Comparison of ENCODE assay signal across 11 cellular contexts in the genomic region with DNA sequence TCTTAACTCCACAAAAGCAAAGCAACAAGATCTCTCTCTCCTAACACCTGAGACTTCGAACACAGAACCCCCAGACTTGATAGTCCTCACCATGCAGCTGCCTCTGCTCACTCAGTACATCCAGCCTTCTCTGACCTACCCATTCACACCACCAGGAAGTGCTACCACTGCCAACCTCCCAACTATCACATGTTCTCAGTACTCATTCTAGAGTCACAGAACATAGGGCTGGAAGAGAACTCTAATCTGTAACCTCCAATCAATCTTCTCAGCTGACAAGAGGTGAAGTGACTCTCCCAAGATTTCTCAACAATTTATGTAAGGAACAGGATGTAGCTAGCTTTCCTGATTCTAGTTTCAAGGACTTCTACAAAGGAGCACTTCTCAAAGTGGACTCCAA. TPM values are rescaled to one million over a fixed set of nuclear protein-coding genes. Genes with fewer than 3 reads are reported as not detected.
DNase-seq lines count a peak whose midpoint lies in the region; ATAC-seq, FAIRE-seq and TF ChIP-seq lines count a peak whose summit lies in the region.
"Had no signal": no experiment of that assay in that cellular context is flagged by ENCODE, and none has a peak within 500 bp of the region (broad histone marks: within the 10 kb centered on the region; RNA-seq: fewer than 3 reads in every experiment).

No MANE protein-coding gene starts in this region.

- H3K9me2 ChIP-seq in GM23338 (ENCODE audit: insufficient read depth): no peaks in the 10 kb centered on the region

- H3K27me3 Mint-ChIP-seq in GM23338 (ENCODE audit: insufficient read depth, low read depth, poor library complexity): peaks cover 4% of the 10 kb centered on the region
- no peaks in the 10 kb centered on the region for H3K27me3 Mint-ChIP-seq in activated CD8-positive, alpha-beta T cell treated with anti-CD3 and anti-CD28 coated beads, Interleukin-2, amount 10 ng/mL, durations not matched to agents 7 days and 5 days (ENCODE audit: low read depth)

- H3K9me3 ChIP-seq in AG04450 (ENCODE audit: control insufficient read depth, insufficient read depth, low read length): peaks cover 4% of the 10 kb centered on the region

- TF ChIP-seq CTCF in AG04450 (IDR thresholded peaks at IDR 0.05; ENCODE audit: low read depth, low read length): peak; percentile 15; the same call in 1 of the 2 replicates
- no peak for TF ChIP-seq CTCF in GM23338 (conservative IDR thresholded peaks at IDR 0.05; ENCODE audit: low read depth in 2 of 2)
- TF ChIP-seq CTCF in foreskin keratinocyte (conservative IDR thresholded peaks at IDR 0.05): peak; percentile 38
- no peak for TF ChIP-seq CTCF in GM13976 (IDR thresholded peaks at IDR 0.05; ENCODE audit: borderline replicate concordance, control extremely low read depth, extremely low read depth, insufficient read depth, missing control alignments)

- H2AFZ ChIP-seq in GM23338: no peak overlapping the region

- no peaks in the 10 kb centered on the region for H3F3A ChIP-seq in GM23338 (replicated peaks; ENCODE audit: low read depth)

- in situ Hi-C loops in GM13976 (cut with MboI; ENCODE audit: low sequenced_read_pairs, unreplicated experiment): no loop called here

- H3K27ac Mint-ChIP-seq in GM23338: no peak overlapping the region
- H3K27ac Mint-ChIP-seq in activated CD8-positive, alpha-beta T cell treated with anti-CD3 and anti-CD28 coated beads, Interleukin-2, amount 10 ng/mL, durations not matched to agents 7 days and 5 days: peak overlapping the region; percentile 7

- H3K27ac ChIP-seq in AG04450 (ENCODE audit: low read depth, low read length) (no peak overlapping the region), GM23338 (ENCODE audit: low read depth) (no peak overlapping the region), foreskin keratinocyte (no peak overlapping the region)
- H3K27ac ChIP-seq: sigmoid colon had no signal

- H3K4me2 ChIP-seq in GM23338: 0 out of 2 replicates have a peak overlapping the region, but pooled peaks have one; percentile 20

- H3K36me3 Mint-ChIP-seq in GM23338 (ENCODE audit: low read depth): peaks cover 35% of the 10 kb centered on the region
- peaks cover 67% of the 10 kb centered on the region for H3K36me3 Mint-ChIP-seq in activated CD8-positive, alpha-beta T cell treated with anti-CD3 and anti-CD28 coated beads, Interleukin-2, amount 10 ng/mL, durations not matched to agents 7 days and 5 days (ENCODE audit: low read depth)

- H3K36me3 ChIP-seq in GM23338 (ENCODE audit: insufficient read depth): peaks cover 21% of the 10 kb centered on the region

- H3K4me3 Mint-ChIP-seq in GM23338: no peak overlapping the region
- H3K4me3 Mint-ChIP-seq in activated CD8-positive, alpha-beta T cell treated with anti-CD3 and anti-CD28 coated beads, Interleukin-2, amount 10 ng/mL, durations not matched to agents 7 days and 5 days: no peak overlapping the region

- no peak for ATAC-seq in GM23338
- no peak for ATAC-seq in activated CD8-positive, alpha-beta T cell treated with anti-CD3 and anti-CD28 coated beads, Interleukin-2, amount 10 ng/mL, durations not matched to agents 7 days and 5 days
- peak; percentile 56 for ATAC-seq in foreskin keratinocyte
- ATAC-seq in GM18519 (IDR thresholded peaks at IDR 0.05; ENCODE audit: low FRiP score, unreplicated experiment): no peak

- peaks cover 49% of the 10 kb centered on the region for H4K20me1 ChIP-seq in GM23338 (replicated peaks; ENCODE audit: insufficient read depth)

- POLR2A ChIA-PET in AG04450 (lab: Yijun Ruan, JAX): no interaction called here
- POLR2A ChIA-PET in activated CD8-positive, alpha-beta T cell treated with anti-CD3 and anti-CD28 coated beads, Interleukin-2, amount 10 ng/mL, durations not matched to agents 7 days and 5 days (lab: Charles Lee): no interaction called here

- H3K27me3 ChIP-seq in AG04450 (ENCODE audit: control insufficient read depth, insufficient read depth, low read length): no peaks in the 10 kb centered on the region
- no peaks in the 10 kb centered on the region for H3K27me3 ChIP-seq in GM23338 (ENCODE audit: insufficient read depth)
- no peaks in the 10 kb centered on the region for H3K27me3 ChIP-seq in foreskin keratinocyte
- H3K27me3 ChIP-seq: sigmoid colon had no signal

- peaks cover 14% of the 10 kb centered on the region for H3K4me1 Mint-ChIP-seq in GM23338
- H3K4me1 Mint-ChIP-seq in activated CD8-positive, alpha-beta T cell treated with anti-CD3 and anti-CD28 coated beads, Interleukin-2, amount 10 ng/mL, durations not matched to agents 7 days and 5 days (ENCODE audit: low read depth): peaks cover 59% of the 10 kb centered on the region

- peaks cover 7% of the 10 kb centered on the region for H3K4me1 ChIP-seq in GM23338 (ENCODE audit: insufficient read depth)
- H3K4me1 ChIP-seq in foreskin keratinocyte: peaks cover 5% of the 10 kb centered on the region

- H3K4me3 ChIP-seq in AG04450 (ENCODE audit: low read depth, low read length) (no peak overlapping the region), GM23338 (no peak overlapping the region)
- H3K4me3 ChIP-seq: sigmoid colon had no signal

- CTCF ChIA-PET in AG04450 (lab: Charles Lee): no interaction called here
- CTCF ChIA-PET in activated CD8-positive, alpha-beta T cell treated with anti-CD3 and anti-CD28 coated beads, Interleukin-2, amount 10 ng/mL, durations not matched to agents 7 days and 5 days (lab: Charles Lee): interaction anchor here (1.2 kb wide), 1 partner anchor 79 kb away, joined by 6 read pairs; no protein-coding TSS in a partner anchor

- no peaks in the 10 kb centered on the region; the same call in 2 of the 3 replicates for H3K9me3 Mint-ChIP-seq in GM23338
- H3K9me3 Mint-ChIP-seq in activated CD8-positive, alpha-beta T cell treated with anti-CD3 and anti-CD28 coated beads, Interleukin-2, amount 10 ng/mL, durations not matched to agents 7 days and 5 days (ENCODE audit: insufficient read depth): peaks cover 18% of the 10 kb centered on the region

- peaks cover 68% of the 10 kb centered on the region for H3K79me2 ChIP-seq in GM23338 (replicated peaks; ENCODE audit: insufficient read depth)

- FAIRE-seq in urothelium cell line (lab: Jason Lieb, UNC): no peak

- DNase-seq in AG04450 (ENCODE audit: low read depth, low spot score) (no peak), GM23338 (ENCODE audit: low spot score) (no peak), foreskin keratinocyte (peak; percentile 33 to 69), urothelium cell line (ENCODE audit: low spot score) (no peak), GM13976 (ENCODE audit: low spot score) (no peak)
- no peak for DNase-seq in activated CD8-positive, alpha-beta T cell treated with anti-CD3 and anti-CD28 coated beads, Interleukin-2, amount 10 ng/mL, durations not matched to agents 7 days and 5 days
- DNase-seq in stimulated activated CD4-positive, alpha-beta T cell treated with anti-CD3 and anti-CD28 coated beads, Interleukin-4, amount 100 ng/mL, for 24 hours: no peak
- DNase-seq: NCI-H1048, sigmoid colon had no signal

RNA-seq across cellular contexts. Expression of a gene that starts 3.8 kb away (rescaled TPM):
- polyA plus RNA-seq in AG04450 (2011; rRNA removed): 61.4 and 77.0 TPM in 2 replicates
- polyA minus RNA-seq in AG04450 (2011; rRNA and poly(A)+ RNA removed): 76.7 and 85.1 TPM in 2 replicates
- total RNA-seq in GM23338 (2014; rRNA removed; shearing (Covaris generic)): 42.7 and 52.9 TPM in 2 replicates
- 35.0 and 35.7 TPM in 2 replicates for polyA plus RNA-seq in GM23338 (2016; fragmentation: Nextera tagmentation; extraction: Ambion mirVana)
- 10 to 100 TPM; 80.7 to 84.0 TPM for total RNA-seq in activated CD8-positive, alpha-beta T cell treated with anti-CD3 and anti-CD28 coated beads, Interleukin-2, amount 10 ng/mL, durations not matched to agents 7 days and 5 days
- 81.0 and 90.2 TPM in 2 replicates for total RNA-seq in foreskin keratinocyte
- polyA plus RNA-seq in foreskin keratinocyte: 42.0 and 42.5 TPM in 2 replicates

RNA-seq across cellular contexts. Expression of a gene that starts 54.4 kb away (rescaled TPM):
- polyA plus RNA-seq in AG04450 (2011; rRNA removed): 0.36 and 0.42 TPM in 2 replicates
- 0.17 and 0.37 TPM in 2 replicates for polyA minus RNA-seq in AG04450 (2011; rRNA and poly(A)+ RNA removed)
- total RNA-seq in GM23338 (2014; rRNA removed; shearing (Covaris generic)): not detected in 2 replicates
- 0.03 and 0.05 TPM in 2 replicates for polyA plus RNA-seq in GM23338 (2016; fragmentation: Nextera tagmentation; extraction: Ambion mirVana)
- total RNA-seq in activated CD8-positive, alpha-beta T cell treated with anti-CD3 and anti-CD28 coated beads, Interleukin-2, amount 10 ng/mL, durations not matched to agents 7 days and 5 days: not detected
- total RNA-seq in foreskin keratinocyte: not detected in 2 replicates
- not detected in 2 replicates for polyA plus RNA-seq in foreskin keratinocyte
- total RNA-seq: Daoy had no signal

Comparison
In these comparisons a context has a peak if more than half of its experiments do, and no peak if none do; other contexts are left out.
1. DNase-seq: peak in foreskin keratinocyte (2 of 2); none in AG04450 (single experiment), GM23338 (single experiment), activated CD8-positive, alpha-beta T cell treated with anti-CD3 and anti-CD28 coated beads, Interleukin-2, amount 10 ng/mL, durations not matched to agents 7 days and 5 days (single experiment), urothelium cell line (single experiment), stimulated activated CD4-positive, alpha-beta T cell treated with anti-CD3 and anti-CD28 coated beads, Interleukin-4, amount 100 ng/mL, for 24 hours (single experiment) and GM13976 (single experiment).
2. CTCF ChIP-seq: peak in AG04450 (single experiment) and foreskin keratinocyte (single experiment); none in GM23338 (0 of 2) and GM13976 (single experiment).